20 cellular contexts compared by ENCODE assay signal in genomic region chr2:128548461-128548891, GRCh38.
"Had no signal": no experiment of that assay in that cellular context is flagged by ENCODE, and none has a peak within 500 bp of the region (broad histone marks: within the 10 kb centered on the region; RNA-seq: fewer than 3 reads in every experiment).

No MANE protein-coding gene starts in this region.

- H3K4me1 ChIP-seq: body of pancreas, vagina had no signal

- H3K27ac Mint-ChIP-seq: activated T-cell treated with anti-CD3 and anti-CD28 coated beads, Interleukin-2, amount 50 U/mL, for 72 hours; nephron progenitor cell; progenitor cell of endocrine pancreas; T-cell had no signal

- H3K27me3 ChIP-seq: body of pancreas, cardiac muscle cell, tibial nerve, vagina had no signal

- H3K9me3 ChIP-seq: body of pancreas, tibial nerve, vagina had no signal

- H3K9me3 Mint-ChIP-seq: nephron progenitor cell; stimulated activated naive CD8-positive, alpha-beta T cell treated with anti-CD3 and anti-CD28 coated beads, Interleukin-15, Interleukin-2, amounts not matched to agents 100 ng/mL and 50 ng/mL, for 24 hours; T-cell had no signal

- H3K4me3 ChIP-seq: body of pancreas, cardiac muscle cell, tibial nerve, vagina had no signal

- H3K27ac ChIP-seq: body of pancreas, cardiac muscle cell, tibial nerve, vagina had no signal

- H3K36me3 ChIP-seq: cardiac muscle cell, tibial nerve, vagina had no signal

- H3K36me3 Mint-ChIP-seq: T-cell had no signal

- H3K27me3 Mint-ChIP-seq: stimulated activated naive CD8-positive, alpha-beta T cell treated with anti-CD3 and anti-CD28 coated beads, Interleukin-15, Interleukin-2, amounts not matched to agents 100 ng/mL and 50 ng/mL, for 24 hours; T-cell had no signal

- DNase-seq: activated CD4-positive, alpha-beta T cell treated with anti-CD3 and anti-CD28 coated beads for 1 hour; activated gamma-delta T cell; activated naive CD4-positive, alpha-beta T cell treated with anti-CD3 and anti-CD28 coated beads, Interleukin-2, amount 50 U/mL, for 16 hours; activated T-cell treated with anti-CD3 and anti-CD28 coated beads, Interleukin-2, amount 50 U/mL, for 72 hours; anterior cingulate cortex; body of pancreas; effector CD8-positive, alpha-beta T cell; erythroblast; foreskin fibroblast; nephron progenitor cell; retina; stimulated activated CD4-positive, alpha-beta T cell treated with anti-CD3 and anti-CD28 coated beads, Interleukin-12 subunit alpha, Interleukin-12 subunit beta, amount 100 ng/mL, for 4 hours; stimulated activated CD4-positive, alpha-beta T cell treated with anti-CD3 and anti-CD28 coated beads, Interleukin-4, amount 100 ng/mL, for 4 hours; T-cell had no signal

- H3K4me3 Mint-ChIP-seq: activated T-cell treated with anti-CD3 and anti-CD28 coated beads, Interleukin-2, amount 50 U/mL, for 72 hours; nephron progenitor cell; stimulated activated naive CD8-positive, alpha-beta T cell treated with anti-CD3 and anti-CD28 coated beads, Interleukin-15, Interleukin-2, amounts not matched to agents 100 ng/mL and 50 ng/mL, for 24 hours; T-cell had no signal

- H3K4me1 Mint-ChIP-seq: T-cell had no signal

- ATAC-seq: activated T-cell treated with anti-CD3 and anti-CD28 coated beads, Interleukin-2, amount 50 U/mL, for 72 hours; body of pancreas; SK-N-SH treated with all-trans-retinoic acid at 6 μM for 48 hours; T-cell had no signal
